Comparison of ENCODE assay signal across 8 cellular contexts in the genomic region with DNA sequence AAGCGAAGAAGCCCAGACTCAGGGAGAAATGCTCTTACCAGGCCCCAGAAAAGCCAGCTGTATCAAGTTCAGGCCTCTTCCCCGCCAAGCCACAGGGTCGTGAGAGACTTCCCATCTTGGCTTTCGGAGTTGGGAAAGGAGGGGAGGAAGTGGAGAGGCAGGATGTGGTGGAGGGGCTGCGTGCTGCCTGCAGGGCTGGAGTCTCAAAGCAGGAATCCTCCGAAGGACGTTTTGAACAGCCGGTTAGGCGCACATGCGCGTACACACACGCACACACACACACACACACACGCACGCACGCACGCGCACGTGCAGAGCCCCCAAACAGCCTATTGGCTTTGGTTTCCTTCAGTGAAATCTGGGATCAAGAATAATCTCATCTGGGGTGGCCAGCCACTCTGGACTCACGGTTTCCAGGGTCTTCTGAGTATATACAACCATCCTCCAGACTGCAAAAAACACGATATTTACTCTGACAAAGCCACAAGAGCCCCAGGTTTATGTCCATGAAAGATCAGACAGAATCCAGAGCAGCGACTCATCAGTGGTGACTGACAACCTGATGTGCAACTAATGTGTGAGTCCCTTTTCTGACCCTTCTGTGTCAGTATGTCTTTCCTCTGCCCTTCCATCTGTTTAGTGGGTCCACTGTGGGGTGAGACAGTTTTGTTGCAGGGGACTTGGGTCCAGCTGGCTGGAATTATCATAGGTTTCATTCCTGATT.
DNase-seq lines count a peak whose midpoint lies in the region; ATAC-seq and TF ChIP-seq lines count a peak whose summit lies in the region.

No MANE protein-coding gene starts in this region.

- H2AFZ ChIP-seq in HCT116 (ENCODE audit: low read depth, low read length, poor library complexity, severe bottlenecking) = peak overlapping the region; percentile 40

- TF ChIP-seq RAD21 in HCT116 (IDR thresholded peaks at IDR 0.05; ENCODE audit: low read depth) = no peak

- BruUV-seq in HCT116 (replicated peaks; lab: Mats Ljungman, UMichigan) = no TSS peak

- H3K9me3 ChIP-seq in HCT116 (ENCODE audit: control insufficient read depth in 1 of 2, insufficient read depth in 1 of 2, low read depth in 1 of 2, low read length in 2 of 2) = no peaks in the 10 kb centered on the region
- H3K9me3 ChIP-seq in skeletal muscle tissue (ENCODE audit: control insufficient read depth in 3 of 3, low read length in 3 of 3) = no peaks in the 10 kb centered on the region

- peak overlapping the region; percentile 52 for H3K4me2 ChIP-seq in HCT116 (ENCODE audit: low read length)

- POLR2A ChIA-PET in HCT116 (lab: Charles Lee) = interaction anchor here (1.0 kb wide), 1 partner anchor 18 kb away, joined by 3 read pairs; no protein-coding TSS in a partner anchor

- no peak overlapping the region for H3K27ac ChIP-seq in HCT116 (ENCODE audit: low read depth, low read length)
- H3K27ac ChIP-seq in skeletal muscle tissue (ENCODE audit: low read depth, low read length) = peak overlapping the region; percentile 54

- no peaks in the 10 kb centered on the region for H4K20me1 ChIP-seq in HCT116 (ENCODE audit: insufficient read depth)

- H3K4me1 ChIP-seq in HCT116 (ENCODE audit: control insufficient read depth in 1 of 2, insufficient read depth in 2 of 2, low read length in 2 of 2) (peaks cover 16 to 24% of the 10 kb centered on the region in 2 experiments), skeletal muscle tissue (ENCODE audit: control insufficient read depth in 3 of 3, insufficient read depth in 3 of 3, low read length in 3 of 3) (peaks cover 9 to 16% (median 14%) of the 10 kb centered on the region in 3 donors)

- H3K9me2 ChIP-seq in HCT116 (ENCODE audit: insufficient read depth) = no peaks in the 10 kb centered on the region

- DNase-seq in HCT116 (ENCODE audit: low read depth, low spot score) (peak; percentile 60), UCSD-AML1 (lab: John Stamatoyannopoulos, UW; ENCODE audit: unreplicated experiment) (peak; percentile 83), cardiac septum (ENCODE audit: low spot score) (peak; percentile 86), NCI-H69 (lab: John Stamatoyannopoulos, UW) (no peak), superior temporal gyrus (ENCODE audit: extremely low spot score) (no peak)

- CTCF ChIA-PET in HCT116 (lab: Charles Lee) = no interaction called here

- TF ChIP-seq POLR2A in HCT116 (IDR thresholded peaks at IDR 0.05; ENCODE audit: borderline replicate concordance, extremely low read depth, insufficient read depth, insufficient read length) = no peak

- TF ChIP-seq CTCF in HCT116 (IDR thresholded peaks at IDR 0.05 in 2 of 3, conservative IDR thresholded peaks at IDR 0.05 in 1 of 3; ENCODE audit: borderline replicate concordance in 1 of 3, insufficient read depth in 1 of 3, low read depth in 2 of 3, low read length in 2 of 3) = no peak

- H3K4me3 ChIP-seq in HCT116 (replicated peaks in 1 of 2; ENCODE audit: low read depth in 1 of 2, low read length in 2 of 2) = 0 out of 4 replicates have a peak overlapping the region, but pooled peaks of 1 of the 2 experiments have one; percentile 2
- H3K4me3 ChIP-seq in skeletal muscle tissue (ENCODE audit: low read length in 3 of 3) = peak overlapping the region in 2 of 3 donors; percentile 19 to 35

- H3K36me3 ChIP-seq in HCT116 (ENCODE audit: control insufficient read depth in 1 of 2, insufficient read depth in 2 of 2, low read length in 2 of 2) (no peaks in the 10 kb centered on the region), skeletal muscle tissue (ENCODE audit: control insufficient read depth in 3 of 3, insufficient read depth in 3 of 3, low read length in 3 of 3) (no peaks in the 10 kb centered on the region)

- H3K9ac ChIP-seq in HCT116 (ENCODE audit: low read length) (no peak overlapping the region; the same call in 1 of the 2 replicates), skeletal muscle tissue (ENCODE audit: low read depth in 1 of 3, low read length in 3 of 3) (peak overlapping the region in 2 of 3 donors; percentile 45 to 57)

- peak; percentile 78 for ATAC-seq in HCT116
- ATAC-seq in GM19395 (IDR thresholded peaks at IDR 0.05; ENCODE audit: unreplicated experiment) = no peak
- no peak for ATAC-seq in GM18502 (IDR thresholded peaks at IDR 0.05; ENCODE audit: poor library complexity, unreplicated experiment)

- intact Hi-C loops in HCT116 (cut with micrococcal nuclease) = no loop called here
- intact Hi-C loops in cardiac septum (cut with DNase I) = loop anchor here (5.0 kb wide), 1 partner anchor 114 kb away; a partner anchor contains a TSS

- no peaks in the 10 kb centered on the region for H3K79me2 ChIP-seq in HCT116 (ENCODE audit: insufficient read depth, low read length)

- RAD21 ChIA-PET in HCT116 (lab: Charles Lee; ENCODE audit: low non-redundant PET in 1 of 2, low total read pairs in 2 of 2, uncharacterized antibody in 2 of 2, unreplicated experiment in 2 of 2) = no interaction called here

- H3K27me3 ChIP-seq in HCT116 (ENCODE audit: insufficient read depth, low read length) = no peaks in the 10 kb centered on the region
- H3K27me3 ChIP-seq in skeletal muscle tissue (ENCODE audit: control insufficient read depth in 3 of 3, insufficient read depth in 3 of 3, low read length in 3 of 3) = no peaks in the 10 kb centered on the region

TF ChIP-seq in HCT116, 20 proteins besides CTCF, POLR2A, EP300 and RAD21:
- TF ChIP-seq SP1 (IDR thresholded peaks at IDR 0.05; ENCODE audit: low read depth) (no peak), EGR1 (IDR thresholded peaks at IDR 0.05; ENCODE audit: low read depth) (no peak), EZH2 (IDR thresholded peaks at IDR 0.05) (no peak), FOSL1 (IDR thresholded peaks at IDR 0.05; ENCODE audit: low read depth) (0 out of 2 replicates have a peak, but pooled peaks have one; percentile 41), YY1 (IDR thresholded peaks at IDR 0.05; ENCODE audit: extremely low read depth, insufficient replicate concordance, low read depth, low read length) (no peak), JUND (IDR thresholded peaks at IDR 0.05) (peak; percentile 71), SRF (IDR thresholded peaks at IDR 0.05; ENCODE audit: low read depth) (no peak), TCF7L2 (IDR thresholded peaks at IDR 0.05; ENCODE audit: borderline replicate concordance, extremely low read depth, insufficient read depth, insufficient read length) (peak; percentile 65), EZH2phosphoT487 (IDR thresholded peaks at IDR 0.05; ENCODE audit: borderline replicate concordance) (no peak), ZFX (IDR thresholded peaks at IDR 0.05) (no peak)

Comparison
In these comparisons a context has a peak if more than half of its experiments do, and no peak if none do; other contexts are left out.
1. DNase-seq: peak in HCT116 (single experiment), UCSD-AML1 (single experiment) and cardiac septum (single experiment); none in NCI-H69 (single experiment) and superior temporal gyrus (single experiment).